Comparison of ENCODE assay signal across 9 cellular contexts in genomic region chr4:183430317-183430986, GRCh38. TPM values are rescaled to one million over a fixed set of nuclear protein-coding genes. Genes with fewer than 3 reads are reported as not detected.
DNase-seq lines count a peak whose midpoint lies in the region; ATAC-seq and TF ChIP-seq lines count a peak whose summit lies in the region.
"Had no signal": no experiment of that assay in that cellular context is flagged by ENCODE, and none has a peak within 500 bp of the region (broad histone marks: within the 10 kb centered on the region; RNA-seq: fewer than 3 reads in every experiment).

No MANE protein-coding gene starts in this region.

- peak in 5 of 7 experiments; percentile 6 to 65 (median 31) for DNase-seq in CD8-positive, alpha-beta T cell
- DNase-seq in RPMI7951 (ENCODE audit: low read depth) = peak; percentile 10
- DNase-seq in coronary artery (ENCODE audit: low spot score) = peak; percentile 29
- DNase-seq in stimulated activated CD8-positive, alpha-beta memory T cell treated with anti-CD3 and anti-CD28 coated beads, Interleukin-4, amount 100 ng/mL, for 48 hours = no peak
- no peak for DNase-seq in NCI-H1092 (lab: John Stamatoyannopoulos, UW)
- no peak for DNase-seq in ureter (ENCODE audit: low spot score)
- no peak for DNase-seq in SW 1271 (lab: John Stamatoyannopoulos, UW)

- H3K9me3 Mint-ChIP-seq in CD8-positive, alpha-beta T cell = no peaks in the 10 kb centered on the region

- H3K4me3 ChIP-seq in CD8-positive, alpha-beta T cell (ENCODE audit: low read depth, low read length) = no peak overlapping the region
- H3K4me3 ChIP-seq in coronary artery (no peak overlapping the region), mesodermal cell (ENCODE audit: extremely low read depth, insufficient read depth, low read length, poor library complexity, severe bottlenecking) (no peak overlapping the region)
- H3K4me3 ChIP-seq: vagina had no signal

- POLR2A ChIA-PET in CD8-positive, alpha-beta T cell (lab: Charles Lee) = interaction anchor here (0.6 to 2.1 kb wide), 4 partner anchors 9 to 23 kb away, joined by 3 to 15 read pairs (median 4); partner anchors contain the start of gene CDKN2AIP

- CTCF ChIA-PET in CD8-positive, alpha-beta T cell (lab: Charles Lee) = interaction anchor here (0.6 to 2.1 kb wide), 3 partner anchors 13 to 918 kb away, joined by 3 to 7 read pairs (median 5); partner anchors contain the start of gene CDKN2AIP

- peak overlapping the region; percentile 69 for H3K4me3 Mint-ChIP-seq in CD8-positive, alpha-beta T cell

- intact Hi-C loops in CD8-positive, alpha-beta T cell (cut with DNase I, micrococcal nuclease) = loop anchor here in 1 of 2 experiments (1.0 kb wide), 2 partner anchors 14 to 23 kb away; partner anchors contain the start of gene CDKN2AIP

- 40 to 51% methylated on average over 6 to 9 of the region's 12 CpGs for WGBS in mesodermal cell (ENCODE audit: insufficient coverage in 2 of 2), 2 experiments

- H3K27me3 Mint-ChIP-seq in CD8-positive, alpha-beta T cell (ENCODE audit: low read depth) = no peaks in the 10 kb centered on the region

- ATAC-seq in CD8-positive, alpha-beta T cell = peak; percentile 58

- no peaks in the 10 kb centered on the region for H3K27me3 ChIP-seq in CD8-positive, alpha-beta T cell (ENCODE audit: insufficient read depth, low read length)
- H3K27me3 ChIP-seq: vagina had no signal

- H3K36me3 ChIP-seq in CD8-positive, alpha-beta T cell (ENCODE audit: insufficient read depth, low read length) = no peaks in the 10 kb centered on the region
- no peaks in the 10 kb centered on the region for H3K36me3 ChIP-seq in mesodermal cell (ENCODE audit: control insufficient read depth, insufficient read depth, low read length)
- H3K36me3 ChIP-seq: vagina had no signal

- H3K36me3 Mint-ChIP-seq in CD8-positive, alpha-beta T cell = no peaks in the 10 kb centered on the region

- peak overlapping the region; percentile 2 for H3K27ac ChIP-seq in CD8-positive, alpha-beta T cell (ENCODE audit: low read depth, low read length)
- no peak overlapping the region for H3K27ac ChIP-seq in coronary artery
- peak overlapping the region; percentile 77 for H3K27ac ChIP-seq in mesodermal cell (ENCODE audit: low read depth, low read length, severe bottlenecking)
- H3K27ac ChIP-seq: vagina had no signal

- H3K4me1 Mint-ChIP-seq in CD8-positive, alpha-beta T cell (ENCODE audit: low read depth) = peaks cover 33% of the 10 kb centered on the region

- H3K4me1 ChIP-seq in CD8-positive, alpha-beta T cell (ENCODE audit: insufficient read depth, low read length) = peaks cover 27% of the 10 kb centered on the region
- peaks cover 8% of the 10 kb centered on the region for H3K4me1 ChIP-seq in mesodermal cell (ENCODE audit: control insufficient read depth, insufficient read depth, low read length, poor library complexity, severe bottlenecking)
- H3K4me1 ChIP-seq: vagina had no signal

- H3K9me3 ChIP-seq in CD8-positive, alpha-beta T cell (ENCODE audit: low read length) = no peaks in the 10 kb centered on the region
- H3K9me3 ChIP-seq in mesodermal cell (ENCODE audit: control insufficient read depth, low read length) = no peaks in the 10 kb centered on the region
- H3K9me3 ChIP-seq: vagina had no signal

- peak overlapping the region; percentile 88 for H3K27ac Mint-ChIP-seq in CD8-positive, alpha-beta T cell

- no peak for TF ChIP-seq CTCF in CD8-positive, alpha-beta T cell (IDR thresholded peaks at IDR 0.05)
- TF ChIP-seq CTCF in coronary artery (IDR thresholded peaks at IDR 0.05) = no peak

RNA-seq across cellular contexts. Expression of gene CDKN2AIP, which starts 14.0 kb away (rescaled TPM):
- total RNA-seq in CD8-positive, alpha-beta T cell = 10 to 100 TPM; 51.2 to 51.9 TPM
- 15.6 and 16.9 TPM in 2 replicates for total RNA-seq in RPMI7951 (2014; rRNA removed; shearing (Covaris generic))
- polyA plus RNA-seq in mesodermal cell (2013, experiment 1 of 2) = 16.3 TPM
- 16.9 TPM for polyA plus RNA-seq in mesodermal cell (2013, experiment 2 of 2)
- 15.0 TPM for total RNA-seq in ureter

Comparison
In these comparisons a context has a peak if more than half of its experiments do, and no peak if none do; other contexts are left out.
1. DNase-seq: peak in CD8-positive, alpha-beta T cell (5 of 7), RPMI7951 (single experiment) and coronary artery (single experiment); none in stimulated activated CD8-positive, alpha-beta memory T cell treated with anti-CD3 and anti-CD28 coated beads, Interleukin-4, amount 100 ng/mL, for 48 hours (single experiment), NCI-H1092 (single experiment), ureter (single experiment) and SW 1271 (0 of 2).
2. H3K27ac ChIP-seq: peak in CD8-positive, alpha-beta T cell (single experiment) and mesodermal cell (single experiment); none in coronary artery (0 of 2).